2 cellular contexts compared by ENCODE assay signal in genomic region chr10:125892416-125892815, GRCh38. TPM values are rescaled to one million over a fixed set of nuclear protein-coding genes. Genes with fewer than 3 reads are reported as not detected.
"Had no signal": no experiment of that assay in that cellular context is flagged by ENCODE, and none has a peak within 500 bp of the region (broad histone marks: within the 10 kb centered on the region; RNA-seq: fewer than 3 reads in every experiment).

No MANE protein-coding gene starts in this region.

RNA-seq across cellular contexts. Expression of gene FANK1, which starts 3.9 kb away (rescaled TPM):
- total RNA-seq: ascending aorta, natural killer cell had no signal
